In genomic region chr2:237667050-237667576, GRCh38 we compare ENCODE assay signal across 7 cellular contexts. TPM values are rescaled to one million over a fixed set of nuclear protein-coding genes. Genes with fewer than 3 reads are reported as not detected.
DNase-seq lines count a peak whose midpoint lies in the region; ATAC-seq and TF ChIP-seq lines count a peak whose summit lies in the region.
"Not testable (repeated sequence)": the region's sequence is repeated elsewhere in the genome, so short reads cannot be mapped to it uniquely, and the experiment has no call there.

No MANE protein-coding gene starts in this region.

- H3K9me2 ChIP-seq in OCI-LY1 (ENCODE audit: low read depth, low read length): not testable (repeated sequence)

- H3K9me3 Mint-ChIP-seq in activated T-cell treated with anti-CD3 and anti-CD28 coated beads, Interleukin-2, amount 50 U/mL, for 72 hours; central memory CD8-positive, alpha-beta T cell; memory B cell; stimulated activated naive CD8-positive, alpha-beta T cell treated with anti-CD3 and anti-CD28 coated beads, Interleukin-15, Interleukin-2, amounts not matched to agents 100 ng/mL and 50 ng/mL, for 24 hours: not testable (repeated sequence)

- H3K4me2 ChIP-seq in BLaER1: peak overlapping the region; percentile 97; the same call in 1 of the 2 replicates
- peak overlapping the region; percentile 73; the same call in 1 of the 2 replicates for H3K4me2 ChIP-seq in OCI-LY1 (ENCODE audit: low read length)

- H3K9me3 ChIP-seq in BLaER1; OCI-LY1 (ENCODE audit: low read length); psoas muscle: not testable (repeated sequence)

- not testable (repeated sequence) for ATAC-seq in activated T-cell treated with anti-CD3 and anti-CD28 coated beads, Interleukin-2, amount 50 U/mL, for 72 hours (replicated peaks in 1 of 2); central memory CD8-positive, alpha-beta T cell (replicated peaks; ENCODE audit: extremely low read depth, poor library complexity, severe bottlenecking); memory B cell (ENCODE audit: low read depth); psoas muscle

- H3K79me2 ChIP-seq in OCI-LY1 (ENCODE audit: insufficient read depth, low read length): not testable (repeated sequence)

- H3K4me1 Mint-ChIP-seq in activated T-cell treated with anti-CD3 and anti-CD28 coated beads, Interleukin-2, amount 50 U/mL, for 72 hours (ENCODE audit: low read depth): peaks cover 10% of the 10 kb centered on the region
- peaks cover 19% of the 10 kb centered on the region for H3K4me1 Mint-ChIP-seq in central memory CD8-positive, alpha-beta T cell
- H3K4me1 Mint-ChIP-seq in memory B cell: peaks cover 29% of the 10 kb centered on the region
- peaks cover 27% of the 10 kb centered on the region for H3K4me1 Mint-ChIP-seq in stimulated activated naive CD8-positive, alpha-beta T cell treated with anti-CD3 and anti-CD28 coated beads, Interleukin-15, Interleukin-2, amounts not matched to agents 100 ng/mL and 50 ng/mL, for 24 hours (ENCODE audit: low read depth)

- H3K4me1 ChIP-seq in BLaER1 (peaks cover 99% of the 10 kb centered on the region), OCI-LY1 (ENCODE audit: insufficient read depth, low read length, severe bottlenecking) (peaks cover 99% of the 10 kb centered on the region), psoas muscle (peaks cover 52% of the 10 kb centered on the region)

- intact Hi-C loops in psoas muscle (cut with DNase I): not testable (repeated sequence)

- H3K36me3 ChIP-seq in BLaER1; OCI-LY1 (ENCODE audit: insufficient read depth, low read length); psoas muscle (ENCODE audit: insufficient read depth in 1 of 2, low read depth in 1 of 2): not testable (repeated sequence)

- not testable (repeated sequence) for TF ChIP-seq CTCF in OCI-LY1 (IDR thresholded peaks at IDR 0.05; ENCODE audit: low read length); psoas muscle (IDR thresholded peaks at IDR 0.05)

- not testable (repeated sequence) for H3K27me3 ChIP-seq in BLaER1; OCI-LY1 (ENCODE audit: insufficient read depth, low read length); psoas muscle (ENCODE audit: insufficient read depth in 3 of 3, low read length in 2 of 3)

- WGBS in psoas muscle, 3 donors: 80 to 89% (median 84%) methylated on average over 6 of the region's 6 CpGs

- H3K27ac ChIP-seq in BLaER1: not testable (repeated sequence)
- H3K27ac ChIP-seq in OCI-LY1 (ENCODE audit: low read depth, low read length, poor library complexity, severe bottlenecking) (peak overlapping the region; percentile 92), psoas muscle (peak overlapping the region; percentile 85)

- H4K20me1 ChIP-seq in BLaER1: peaks cover 21% of the 10 kb centered on the region
- not testable (repeated sequence) for H4K20me1 ChIP-seq in OCI-LY1 (ENCODE audit: insufficient read depth, low read length)

- H3K4me3 Mint-ChIP-seq in activated T-cell treated with anti-CD3 and anti-CD28 coated beads, Interleukin-2, amount 50 U/mL, for 72 hours: peak overlapping the region in 1 of 2 donors; percentile 29
- not testable (repeated sequence) for H3K4me3 Mint-ChIP-seq in central memory CD8-positive, alpha-beta T cell; memory B cell; stimulated activated naive CD8-positive, alpha-beta T cell treated with anti-CD3 and anti-CD28 coated beads, Interleukin-15, Interleukin-2, amounts not matched to agents 100 ng/mL and 50 ng/mL, for 24 hours

- DNase-seq in activated T-cell treated with anti-CD3 and anti-CD28 coated beads, Interleukin-2, amount 50 U/mL, for 72 hours; central memory CD8-positive, alpha-beta T cell (ENCODE audit: low spot score in 2 of 2); memory B cell (ENCODE audit: low spot score in 2 of 2); psoas muscle: not testable (repeated sequence)

- not testable (repeated sequence) for H2AFZ ChIP-seq in OCI-LY1 (ENCODE audit: low read length)

- H3K4me3 ChIP-seq in BLaER1; OCI-LY1 (ENCODE audit: low read depth, low read length, poor library complexity, severe bottlenecking); psoas muscle: not testable (repeated sequence)

- not testable (repeated sequence) for H3K9ac ChIP-seq in BLaER1; OCI-LY1 (ENCODE audit: low read length)

- H3K27ac Mint-ChIP-seq in activated T-cell treated with anti-CD3 and anti-CD28 coated beads, Interleukin-2, amount 50 U/mL, for 72 hours: peak overlapping the region; percentile 55
- H3K27ac Mint-ChIP-seq in central memory CD8-positive, alpha-beta T cell (ENCODE audit: low read depth): peak overlapping the region; percentile 21
- peak overlapping the region; percentile 15 for H3K27ac Mint-ChIP-seq in memory B cell
- peak overlapping the region; percentile 46 for H3K27ac Mint-ChIP-seq in stimulated activated naive CD8-positive, alpha-beta T cell treated with anti-CD3 and anti-CD28 coated beads, Interleukin-15, Interleukin-2, amounts not matched to agents 100 ng/mL and 50 ng/mL, for 24 hours

- not testable (repeated sequence) for H3K36me3 Mint-ChIP-seq in activated T-cell treated with anti-CD3 and anti-CD28 coated beads, Interleukin-2, amount 50 U/mL, for 72 hours (ENCODE audit: insufficient read depth in 2 of 2); central memory CD8-positive, alpha-beta T cell (ENCODE audit: insufficient read depth); memory B cell; stimulated activated naive CD8-positive, alpha-beta T cell treated with anti-CD3 and anti-CD28 coated beads, Interleukin-15, Interleukin-2, amounts not matched to agents 100 ng/mL and 50 ng/mL, for 24 hours (ENCODE audit: low read depth)

- not testable (repeated sequence) for H3F3A ChIP-seq in OCI-LY1 (ENCODE audit: insufficient read depth, low read length)

- H3K27me3 Mint-ChIP-seq in activated T-cell treated with anti-CD3 and anti-CD28 coated beads, Interleukin-2, amount 50 U/mL, for 72 hours (ENCODE audit: low read depth); stimulated activated naive CD8-positive, alpha-beta T cell treated with anti-CD3 and anti-CD28 coated beads, Interleukin-15, Interleukin-2, amounts not matched to agents 100 ng/mL and 50 ng/mL, for 24 hours: not testable (repeated sequence)
- peaks cover 50% of the 10 kb centered on the region for H3K27me3 Mint-ChIP-seq in central memory CD8-positive, alpha-beta T cell
- H3K27me3 Mint-ChIP-seq in memory B cell: peaks cover 20% of the 10 kb centered on the region

RNA-seq across cellular contexts. Expression of gene LRRFIP1, which starts 39.7 kb away (rescaled TPM):
- 100 to 1,000 TPM; 198 to 239 TPM for total RNA-seq in activated T-cell treated with anti-CD3 and anti-CD28 coated beads, Interleukin-2, amount 50 U/mL, for 72 hours
- total RNA-seq in psoas muscle: 100 to 1,000 TPM in 1 of 4 donors, 10 to 100 TPM in 3; 91.9 to 108 (median 93.4) TPM
- 10 to 100 TPM; 42.3 to 62.6 (median 50.4) TPM for polyA plus RNA-seq in psoas muscle
